ENCODE assay signal across 29 cellular contexts in the genomic region with DNA sequence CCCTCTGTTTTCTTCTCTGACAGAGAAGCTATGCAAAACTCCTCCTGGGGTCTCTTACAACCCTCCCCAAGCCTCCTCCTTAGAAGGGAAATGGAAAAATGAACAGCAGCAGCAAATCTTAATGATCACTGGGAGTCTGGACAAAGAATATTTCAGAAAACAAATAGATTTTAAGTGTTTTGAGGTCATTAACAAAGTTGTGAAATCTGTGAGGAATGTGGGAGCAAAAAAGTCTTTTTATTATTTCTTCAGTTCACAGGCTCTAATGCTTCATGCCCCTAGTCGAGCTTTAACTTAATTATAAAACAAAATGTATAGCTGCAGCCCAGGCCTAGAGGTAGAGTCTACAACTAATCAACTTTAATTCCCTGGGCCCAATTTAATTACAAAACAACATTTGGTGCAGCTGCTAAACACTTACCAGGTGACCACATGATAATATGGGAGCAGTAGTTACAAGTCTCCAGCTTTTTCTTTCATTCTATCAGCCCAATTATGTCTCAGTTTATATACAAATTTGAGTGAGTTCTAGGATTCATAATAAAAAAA.
"Had no signal": no experiment of that assay in that cellular context is flagged by ENCODE, and none has a peak within 500 bp of the region (broad histone marks: within the 10 kb centered on the region; RNA-seq: fewer than 3 reads in every experiment).

No MANE protein-coding gene starts in this region.

- DNase-seq: activated CD4-positive, alpha-beta T cell treated with anti-CD3 and anti-CD28 coated beads for 36 hours; activated CD4-positive, CD25-positive, alpha-beta regulatory T cell; activated CD8-positive, alpha-beta memory T cell treated with anti-CD3 and anti-CD28 coated beads, Interleukin-2, amount 10 ng/mL, durations not matched to agents 7 days and 5 days; activated CD8-positive, alpha-beta T cell treated with anti-CD3 and anti-CD28 coated beads, Interleukin-2, amount 10 ng/mL, durations not matched to agents 7 days and 5 days; activated naive CD4-positive, alpha-beta T cell; activated T-cell treated with anti-CD3 and anti-CD28 coated beads, Interleukin-2, amount 50 U/mL, for 72 hours; anterior cingulate cortex; dermis blood vessel endothelial cell; effector CD4-positive, alpha-beta T cell; esophagus squamous epithelium; kidney glomerular epithelial cell; left lung; lower lobe of right lung; mesendoderm; ovary; retina; stimulated activated CD4-positive, alpha-beta T cell treated with anti-CD3 and anti-CD28 coated beads, Interleukin-4, amount 100 ng/mL, for 24 hours; stimulated activated CD8-positive, alpha-beta memory T cell treated with anti-CD3 and anti-CD28 coated beads, Interleukin-4, amount 100 ng/mL, for 48 hours; stimulated activated naive CD8-positive, alpha-beta T cell treated with anti-CD3 and anti-CD28 coated beads, Interleukin-15, amount 100 ng/mL, for 72 hours; substantia nigra had no signal

- H3K9me3 ChIP-seq: esophagus squamous epithelium, lower lobe of right lung, prostate gland, vagina had no signal

- H3K4me3 Mint-ChIP-seq: activated CD4-positive, alpha-beta T cell treated with anti-CD3 and anti-CD28 coated beads for 36 hours; activated CD8-positive, alpha-beta memory T cell treated with anti-CD3 and anti-CD28 coated beads, Interleukin-2, amount 10 ng/mL, durations not matched to agents 7 days and 5 days; activated CD8-positive, alpha-beta T cell treated with anti-CD3 and anti-CD28 coated beads, Interleukin-2, amount 10 ng/mL, durations not matched to agents 7 days and 5 days; activated T-cell treated with anti-CD3 and anti-CD28 coated beads, Interleukin-2, amount 50 U/mL, for 72 hours; natural killer cell treated with Interleukin-12 subunit alpha and Interleukin-12 subunit beta and Interleukin-15 and Interleukin-18, amount 100 ng/mL, for 72 hours; stimulated activated memory B cell treated with anti-CD40 and anti-IgM and Interleukin-4, amounts not matched to agents 10 μg/mL and 1 μg/mL and 100 μg/mL, for 72 hours; stimulated activated naive CD8-positive, alpha-beta T cell treated with anti-CD3 and anti-CD28 coated beads, Interleukin-15, amount 100 ng/mL, for 72 hours; type B pancreatic cell had no signal

- H3K4me3 ChIP-seq: esophagus squamous epithelium, left lung, lower lobe of right lung, ovary, prostate gland, skin epidermis, vagina had no signal

- H3K27me3 Mint-ChIP-seq: activated CD4-positive, alpha-beta T cell treated with anti-CD3 and anti-CD28 coated beads for 36 hours; activated CD8-positive, alpha-beta memory T cell treated with anti-CD3 and anti-CD28 coated beads, Interleukin-2, amount 10 ng/mL, durations not matched to agents 7 days and 5 days; natural killer cell treated with Interleukin-12 subunit alpha and Interleukin-12 subunit beta and Interleukin-15 and Interleukin-18, amount 100 ng/mL, for 72 hours; stimulated activated memory B cell treated with anti-CD40 and anti-IgM and Interleukin-4, amounts not matched to agents 10 μg/mL and 1 μg/mL and 100 μg/mL, for 72 hours; stimulated activated naive CD8-positive, alpha-beta T cell treated with anti-CD3 and anti-CD28 coated beads, Interleukin-15, amount 100 ng/mL, for 72 hours; type B pancreatic cell had no signal

- H3K27me3 ChIP-seq: esophagus squamous epithelium, left lung, ovary, vagina had no signal

- FAIRE-seq: colon, frontal cortex had no signal

- H3K9me3 Mint-ChIP-seq: activated T-cell treated with anti-CD3 and anti-CD28 coated beads, Interleukin-2, amount 50 U/mL, for 72 hours; stimulated activated naive CD8-positive, alpha-beta T cell treated with anti-CD3 and anti-CD28 coated beads, Interleukin-15, amount 100 ng/mL, for 72 hours had no signal

- H3K4me1 ChIP-seq: prostate gland had no signal

- H3K4me1 Mint-ChIP-seq: activated CD4-positive, alpha-beta T cell treated with anti-CD3 and anti-CD28 coated beads for 36 hours; activated CD8-positive, alpha-beta memory T cell treated with anti-CD3 and anti-CD28 coated beads, Interleukin-2, amount 10 ng/mL, durations not matched to agents 7 days and 5 days; stimulated activated memory B cell treated with anti-CD40 and anti-IgM and Interleukin-4, amounts not matched to agents 10 μg/mL and 1 μg/mL and 100 μg/mL, for 72 hours; stimulated activated naive CD8-positive, alpha-beta T cell treated with anti-CD3 and anti-CD28 coated beads, Interleukin-15, amount 100 ng/mL, for 72 hours had no signal

- H3K36me3 ChIP-seq: esophagus squamous epithelium, left lung, lower lobe of right lung, ovary, prostate gland, vagina had no signal

- H3K27ac Mint-ChIP-seq: activated CD4-positive, alpha-beta T cell treated with anti-CD3 and anti-CD28 coated beads for 36 hours; activated CD8-positive, alpha-beta memory T cell treated with anti-CD3 and anti-CD28 coated beads, Interleukin-2, amount 10 ng/mL, durations not matched to agents 7 days and 5 days; activated CD8-positive, alpha-beta T cell treated with anti-CD3 and anti-CD28 coated beads, Interleukin-2, amount 10 ng/mL, durations not matched to agents 7 days and 5 days; activated naive CD4-positive, alpha-beta T cell treated with anti-CD3 and anti-CD28 coated beads, Interleukin-2, amount 50 U/mL, for 72 hours; activated T-cell treated with anti-CD3 and anti-CD28 coated beads, Interleukin-2, amount 50 U/mL, for 72 hours; natural killer cell treated with Interleukin-12 subunit alpha and Interleukin-12 subunit beta and Interleukin-15 and Interleukin-18, amount 100 ng/mL, for 72 hours; stimulated activated memory B cell treated with anti-CD40 and anti-IgM and Interleukin-4, amounts not matched to agents 10 μg/mL and 1 μg/mL and 100 μg/mL, for 72 hours; stimulated activated naive CD8-positive, alpha-beta T cell treated with anti-CD3 and anti-CD28 coated beads, Interleukin-15, amount 100 ng/mL, for 72 hours; type B pancreatic cell had no signal

- ATAC-seq: activated CD4-positive, alpha-beta T cell treated with anti-CD3 and anti-CD28 coated beads for 36 hours; activated CD8-positive, alpha-beta memory T cell treated with anti-CD3 and anti-CD28 coated beads, Interleukin-2, amount 10 ng/mL, durations not matched to agents 7 days and 5 days; activated CD8-positive, alpha-beta T cell treated with anti-CD3 and anti-CD28 coated beads, Interleukin-2, amount 10 ng/mL, durations not matched to agents 7 days and 5 days; activated naive CD4-positive, alpha-beta T cell treated with anti-CD3 and anti-CD28 coated beads, Interleukin-2, amount 50 U/mL, for 72 hours; activated T-cell treated with anti-CD3 and anti-CD28 coated beads, Interleukin-2, amount 50 U/mL, for 72 hours; natural killer cell treated with Interleukin-12 subunit alpha and Interleukin-12 subunit beta and Interleukin-15 and Interleukin-18, amount 100 ng/mL, for 72 hours; stimulated activated memory B cell treated with anti-CD40 and anti-IgM and Interleukin-4, amounts not matched to agents 10 μg/mL and 1 μg/mL and 100 μg/mL, for 72 hours; stimulated activated naive CD8-positive, alpha-beta T cell treated with anti-CD3 and anti-CD28 coated beads, Interleukin-15, amount 100 ng/mL, for 72 hours had no signal

- H3K36me3 Mint-ChIP-seq: activated CD8-positive, alpha-beta memory T cell treated with anti-CD3 and anti-CD28 coated beads, Interleukin-2, amount 10 ng/mL, durations not matched to agents 7 days and 5 days; activated naive CD4-positive, alpha-beta T cell treated with anti-CD3 and anti-CD28 coated beads, Interleukin-2, amount 50 U/mL, for 72 hours; natural killer cell treated with Interleukin-12 subunit alpha and Interleukin-12 subunit beta and Interleukin-15 and Interleukin-18, amount 100 ng/mL, for 72 hours; stimulated activated memory B cell treated with anti-CD40 and anti-IgM and Interleukin-4, amounts not matched to agents 10 μg/mL and 1 μg/mL and 100 μg/mL, for 72 hours had no signal

- H3K27ac ChIP-seq: left lung, lower lobe of right lung, ovary, prostate gland had no signal
